2 cellular contexts compared by ENCODE assay signal in genomic region chr5:77777281-77777892, GRCh38.
A peak's percentile ranks its signal among the peaks of the same experiment; 100 is the strongest.
TF ChIP-seq lines count a peak whose summit lies in the region.

No MANE protein-coding gene starts in this region.

TF ChIP-seq in IMR-90, 13 proteins besides CTCF, POLR2A, EP300 and RAD21:
- peak; percentile 25 for TF ChIP-seq FOS (IDR thresholded peaks at IDR 0.05; ENCODE audit: low read depth, low read length)
- no peak for TF ChIP-seq CHD1 (IDR thresholded peaks at IDR 0.05; ENCODE audit: low read depth, low read length)

TF ChIP-seq in SK-N-SH, 30 proteins besides CTCF, POLR2A, EP300 and RAD21:
- TF ChIP-seq NFIC (IDR thresholded peaks at IDR 0.05; ENCODE audit: borderline replicate concordance) = no peak
- TF ChIP-seq EZH2phosphoT487 (IDR thresholded peaks at IDR 0.05; ENCODE audit: borderline replicate concordance, low read depth) = no peak
- TF ChIP-seq JUND (IDR thresholded peaks at IDR 0.05) = no peak
- no peak for TF ChIP-seq ZBTB33 (IDR thresholded peaks at IDR 0.05; ENCODE audit: borderline replicate concordance, low read depth)
- TF ChIP-seq POLR2AphosphoS5 (IDR thresholded peaks at IDR 0.05; ENCODE audit: low read depth, low read length) = no peak
- no peak for TF ChIP-seq CHD2 (IDR thresholded peaks at IDR 0.05; ENCODE audit: low read length, partially characterized antibody)
- TF ChIP-seq FOXJ3 (CRISPR knock-in tag; IDR thresholded peaks at IDR 0.05) = no peak
- no peak for TF ChIP-seq NRF1 (IDR thresholded peaks at IDR 0.05; ENCODE audit: low read depth, low read length)
- TF ChIP-seq RFX5 (IDR thresholded peaks at IDR 0.05; ENCODE audit: low read length) = no peak
- TF ChIP-seq, protein P1, sequence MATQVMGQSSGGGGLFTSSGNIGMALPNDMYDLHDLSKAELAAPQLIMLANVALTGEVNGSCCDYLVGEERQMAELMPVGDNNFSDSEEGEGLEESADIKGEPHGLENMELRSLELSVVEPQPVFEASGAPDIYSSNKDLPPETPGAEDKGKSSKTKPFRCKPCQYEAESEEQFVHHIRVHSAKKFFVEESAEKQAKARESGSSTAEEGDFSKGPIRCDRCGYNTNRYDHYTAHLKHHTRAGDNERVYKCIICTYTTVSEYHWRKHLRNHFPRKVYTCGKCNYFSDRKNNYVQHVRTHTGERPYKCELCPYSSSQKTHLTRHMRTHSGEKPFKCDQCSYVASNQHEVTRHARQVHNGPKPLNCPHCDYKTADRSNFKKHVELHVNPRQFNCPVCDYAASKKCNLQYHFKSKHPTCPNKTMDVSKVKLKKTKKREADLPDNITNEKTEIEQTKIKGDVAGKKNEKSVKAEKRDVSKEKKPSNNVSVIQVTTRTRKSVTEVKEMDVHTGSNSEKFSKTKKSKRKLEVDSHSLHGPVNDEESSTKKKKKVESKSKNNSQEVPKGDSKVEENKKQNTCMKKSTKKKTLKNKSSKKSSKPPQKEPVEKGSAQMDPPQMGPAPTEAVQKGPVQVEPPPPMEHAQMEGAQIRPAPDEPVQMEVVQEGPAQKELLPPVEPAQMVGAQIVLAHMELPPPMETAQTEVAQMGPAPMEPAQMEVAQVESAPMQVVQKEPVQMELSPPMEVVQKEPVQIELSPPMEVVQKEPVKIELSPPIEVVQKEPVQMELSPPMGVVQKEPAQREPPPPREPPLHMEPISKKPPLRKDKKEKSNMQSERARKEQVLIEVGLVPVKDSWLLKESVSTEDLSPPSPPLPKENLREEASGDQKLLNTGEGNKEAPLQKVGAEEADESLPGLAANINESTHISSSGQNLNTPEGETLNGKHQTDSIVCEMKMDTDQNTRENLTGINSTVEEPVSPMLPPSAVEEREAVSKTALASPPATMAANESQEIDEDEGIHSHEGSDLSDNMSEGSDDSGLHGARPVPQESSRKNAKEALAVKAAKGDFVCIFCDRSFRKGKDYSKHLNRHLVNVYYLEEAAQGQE (IDR thresholded peaks at IDR 0.05; ENCODE audit: low read depth, low read length) = no peak
- no peak for TF ChIP-seq ELF1 (IDR thresholded peaks at IDR 0.05)
